ENCODE assay signal across 18 cellular contexts in the genomic region with DNA sequence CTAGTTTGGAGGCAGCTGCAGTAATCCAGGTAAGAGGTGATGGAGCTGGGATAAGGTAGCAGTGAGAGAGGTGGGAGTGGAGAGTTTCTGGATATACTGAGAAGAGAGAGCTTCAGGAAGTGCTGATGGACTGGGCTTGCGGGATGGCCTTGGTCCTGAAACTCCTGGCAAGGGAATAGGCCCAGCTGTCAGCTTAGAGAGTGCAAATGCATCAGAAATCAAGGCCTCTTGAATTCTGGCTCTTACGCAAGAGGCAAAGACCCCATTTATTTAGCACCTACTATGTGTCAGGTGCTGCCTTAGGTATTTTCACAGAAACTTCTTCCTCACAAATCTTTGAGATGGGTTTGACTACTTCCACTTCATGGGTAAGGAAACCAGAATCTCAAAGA.
DNase-seq lines count a peak whose midpoint lies in the region; ATAC-seq and TF ChIP-seq lines count a peak whose summit lies in the region.
"Had no signal": no experiment of that assay in that cellular context is flagged by ENCODE, and none has a peak within 500 bp of the region (broad histone marks: within the 10 kb centered on the region; RNA-seq: fewer than 3 reads in every experiment).

No MANE protein-coding gene starts in this region.

- no peaks in the 10 kb centered on the region for H3K9me3 ChIP-seq in CD4-positive, alpha-beta T cell (ENCODE audit: control insufficient read depth, low read length)

- intact Hi-C loops in CD4-positive, alpha-beta T cell (cut with DNase I, micrococcal nuclease): loop anchor here in 1 of 2 experiments (5.0 kb wide), 2 partner anchors 111 to 229 kb away; partner anchors contain the start of gene MAP3K1
- intact Hi-C loops in activated CD8-positive, alpha-beta T cell treated with anti-CD3 and anti-CD28 coated beads for 36 hours (cut with micrococcal nuclease): no loop called here

- H3K27me3 Mint-ChIP-seq in T-helper 1 cell treated with Interleukin-12 subunit alpha and Interleukin-12 subunit beta and Interleukin-4 antibody, amounts not matched to agents 30 μg/mL and 1 μg/mL, for 36 hours (ENCODE audit: low read depth): no peaks in the 10 kb centered on the region
- H3K27me3 Mint-ChIP-seq in CD4-positive, alpha-beta T cell: no peaks in the 10 kb centered on the region
- peaks cover 2% of the 10 kb centered on the region for H3K27me3 Mint-ChIP-seq in activated CD8-positive, alpha-beta T cell treated with anti-CD3 and anti-CD28 coated beads for 36 hours
- H3K27me3 Mint-ChIP-seq in nephron progenitor cell (ENCODE audit: low read depth, poor library complexity): peaks cover 5% of the 10 kb centered on the region

- peak overlapping the region; percentile 73 for H3K27ac Mint-ChIP-seq in T-helper 1 cell treated with Interleukin-12 subunit alpha and Interleukin-12 subunit beta and Interleukin-4 antibody, amounts not matched to agents 30 μg/mL and 1 μg/mL, for 36 hours
- H3K27ac Mint-ChIP-seq in CD4-positive, alpha-beta T cell: peak overlapping the region; percentile 87
- H3K27ac Mint-ChIP-seq in activated CD8-positive, alpha-beta T cell treated with anti-CD3 and anti-CD28 coated beads for 36 hours: peak overlapping the region; percentile 24
- peak overlapping the region; percentile 87 for H3K27ac Mint-ChIP-seq in nephron progenitor cell
- H3K27ac Mint-ChIP-seq: HFFc6 had no signal

- no peak for DNase-seq in T-helper 1 cell
- no peak for DNase-seq in CD4-positive, alpha-beta T cell
- DNase-seq in activated CD8-positive, alpha-beta T cell treated with anti-CD3 and anti-CD28 coated beads for 36 hours: no peak
- DNase-seq in nephron progenitor cell: no peak
- DNase-seq in activated CD4-positive, CD25-positive, alpha-beta regulatory T cell (lab: John Stamatoyannopoulos, UW): no peak
- no peak for DNase-seq in iPS-NIHi7 (ENCODE audit: extremely low spot score)
- DNase-seq: 8988T, COR-L47, HFFc6, kidney glomerular epithelial cell, midbrain, NCI-H510A treated with DMSO at 0.1 percent for 48 hours had no signal

- H3K4me1 Mint-ChIP-seq in T-helper 1 cell treated with Interleukin-12 subunit alpha and Interleukin-12 subunit beta and Interleukin-4 antibody, amounts not matched to agents 30 μg/mL and 1 μg/mL, for 36 hours (ENCODE audit: low read depth): peaks cover 38% of the 10 kb centered on the region
- H3K4me1 Mint-ChIP-seq in CD4-positive, alpha-beta T cell (ENCODE audit: low read depth): peaks cover 65% of the 10 kb centered on the region
- peaks cover 32% of the 10 kb centered on the region for H3K4me1 Mint-ChIP-seq in activated CD8-positive, alpha-beta T cell treated with anti-CD3 and anti-CD28 coated beads for 36 hours (ENCODE audit: low read depth)
- peaks cover 46% of the 10 kb centered on the region for H3K4me1 Mint-ChIP-seq in nephron progenitor cell

- H3K27me3 ChIP-seq in CD4-positive, alpha-beta T cell (ENCODE audit: control insufficient read depth, insufficient read depth, low read length): no peaks in the 10 kb centered on the region
- H3K27me3 ChIP-seq: cardiac muscle cell, tibial artery had no signal

- POLR2A ChIA-PET in CD4-positive, alpha-beta T cell (lab: Charles Lee): interaction anchor here (0.7 to 4.1 kb wide), 11 partner anchors 9 to 226 kb away, joined by 3 to 14 read pairs (median 5); no protein-coding TSS in a partner anchor
- POLR2A ChIA-PET in activated CD8-positive, alpha-beta T cell treated with anti-CD3 and anti-CD28 coated beads for 36 hours (lab: Charles Lee): interaction anchor here (0.9 kb wide), 1 partner anchor 601 kb away, joined by 3 read pairs; no protein-coding TSS in a partner anchor

- ATAC-seq in CD4-positive, alpha-beta T cell (ENCODE audit: poor library complexity): no peak
- ATAC-seq in activated CD8-positive, alpha-beta T cell treated with anti-CD3 and anti-CD28 coated beads for 36 hours: no peak
- no peak for ATAC-seq in GM18870 (IDR thresholded peaks at IDR 0.05; ENCODE audit: unreplicated experiment)

- H3K4me3 Mint-ChIP-seq in T-helper 1 cell treated with Interleukin-12 subunit alpha and Interleukin-12 subunit beta and Interleukin-4 antibody, amounts not matched to agents 30 μg/mL and 1 μg/mL, for 36 hours: peak overlapping the region; percentile 39
- H3K4me3 Mint-ChIP-seq in CD4-positive, alpha-beta T cell: peak overlapping the region; percentile 26
- no peak overlapping the region for H3K4me3 Mint-ChIP-seq in activated CD8-positive, alpha-beta T cell treated with anti-CD3 and anti-CD28 coated beads for 36 hours
- no peak overlapping the region for H3K4me3 Mint-ChIP-seq in nephron progenitor cell
- H3K4me3 Mint-ChIP-seq: HFFc6 had no signal

- TF ChIP-seq CTCF in CD4-positive, alpha-beta T cell (IDR thresholded peaks at IDR 0.05): no peak
- TF ChIP-seq CTCF in activated CD8-positive, alpha-beta T cell treated with anti-CD3 and anti-CD28 coated beads for 36 hours (IDR thresholded peaks at IDR 0.05): no peak
- no peak for TF ChIP-seq CTCF in nephron progenitor cell (IDR thresholded peaks at IDR 0.05)

- H3K36me3 Mint-ChIP-seq in T-helper 1 cell treated with Interleukin-12 subunit alpha and Interleukin-12 subunit beta and Interleukin-4 antibody, amounts not matched to agents 30 μg/mL and 1 μg/mL, for 36 hours (ENCODE audit: low read depth): peaks cover 8% of the 10 kb centered on the region
- no peaks in the 10 kb centered on the region for H3K36me3 Mint-ChIP-seq in CD4-positive, alpha-beta T cell (ENCODE audit: low read depth)
- no peaks in the 10 kb centered on the region for H3K36me3 Mint-ChIP-seq in activated CD8-positive, alpha-beta T cell treated with anti-CD3 and anti-CD28 coated beads for 36 hours (ENCODE audit: low read depth)
- H3K36me3 Mint-ChIP-seq in nephron progenitor cell (ENCODE audit: low read depth): no peaks in the 10 kb centered on the region

- CTCF ChIA-PET in CD4-positive, alpha-beta T cell (lab: Charles Lee): no interaction called here
- CTCF ChIA-PET in activated CD8-positive, alpha-beta T cell treated with anti-CD3 and anti-CD28 coated beads for 36 hours (lab: Charles Lee): interaction anchor here (1.1 to 1.7 kb wide), 2 partner anchors 29 to 88 kb away, joined by 3 read pairs; no protein-coding TSS in a partner anchor

- H3K9me3 Mint-ChIP-seq in T-helper 1 cell treated with Interleukin-12 subunit alpha and Interleukin-12 subunit beta and Interleukin-4 antibody, amounts not matched to agents 30 μg/mL and 1 μg/mL, for 36 hours: no peaks in the 10 kb centered on the region
- H3K9me3 Mint-ChIP-seq in CD4-positive, alpha-beta T cell: no peaks in the 10 kb centered on the region
- H3K9me3 Mint-ChIP-seq in activated CD8-positive, alpha-beta T cell treated with anti-CD3 and anti-CD28 coated beads for 36 hours: no peaks in the 10 kb centered on the region
- H3K9me3 Mint-ChIP-seq in nephron progenitor cell: peaks cover 4% of the 10 kb centered on the region
- H3K9me3 Mint-ChIP-seq: HFFc6 had no signal

- peak overlapping the region; percentile 57 for H3K27ac ChIP-seq in CD4-positive, alpha-beta T cell (ENCODE audit: low read depth, low read length)
- H3K27ac ChIP-seq: cardiac muscle cell, epithelial cell of prostate, HL-60, tibial artery had no signal

Comparison
In these comparisons a context has a peak if more than half of its experiments do, and no peak if none do; other contexts are left out.
1. H3K27ac Mint-ChIP-seq: peak in every context shown above with its lines; median percentile 87 in CD4-positive, alpha-beta T cell; 87 in nephron progenitor cell; 73 in T-helper 1 cell treated with Interleukin-12 subunit alpha and Interleukin-12 subunit beta and Interleukin-4 antibody, amounts not matched to agents 30 μg/mL and 1 μg/mL, for 36 hours; 24 in activated CD8-positive, alpha-beta T cell treated with anti-CD3 and anti-CD28 coated beads for 36 hours.
2. H3K4me3 Mint-ChIP-seq: peak in T-helper 1 cell treated with Interleukin-12 subunit alpha and Interleukin-12 subunit beta and Interleukin-4 antibody, amounts not matched to agents 30 μg/mL and 1 μg/mL, for 36 hours (single experiment) and CD4-positive, alpha-beta T cell (single experiment); none in activated CD8-positive, alpha-beta T cell treated with anti-CD3 and anti-CD28 coated beads for 36 hours (single experiment) and nephron progenitor cell (single experiment).